9 cellular contexts compared by ENCODE assay signal in genomic region chr13:95834134-95834765, GRCh38.
A peak's percentile ranks its signal among the peaks of the same experiment; 100 is the strongest.
DNase-seq lines count a peak whose midpoint lies in the region; ATAC-seq and TF ChIP-seq lines count a peak whose summit lies in the region.
"Had no signal": no experiment of that assay in that cellular context is flagged by ENCODE, and none has a peak within 500 bp of the region (broad histone marks: within the 10 kb centered on the region; RNA-seq: fewer than 3 reads in every experiment).

No MANE protein-coding gene starts in this region.

- H3K36me3 Mint-ChIP-seq in immature natural killer cell = no peaks in the 10 kb centered on the region

- no peak overlapping the region for H3K4me3 Mint-ChIP-seq in immature natural killer cell

- H3K27ac ChIP-seq in brain microvascular endothelial cell = no peak overlapping the region
- H3K27ac ChIP-seq: BLaER1 treated with 17β-estradiol and CSF1 and Interleukin-3, amounts not matched to agents 10 nM and 100 nM had no signal

- TF ChIP-seq CTCF in brain microvascular endothelial cell (IDR thresholded peaks at IDR 0.05; ENCODE audit: low read depth, low read length, missing control alignments) = peak; percentile 90

- in situ Hi-C loops in brain microvascular endothelial cell (cut with HindIII; ENCODE audit: low pct_ligation_motif_present, low sequenced_read_pairs) = no loop called here

- peak; percentile 67 to 78 for DNase-seq in NCI-H2081 (lab: John Stamatoyannopoulos, UW)
- no peak for DNase-seq in NCI-H2081 treated with DMSO at 0.1 percent for 48 hours (lab: John Stamatoyannopoulos, UW)
- peak; percentile 68 for DNase-seq in NCI-H1694 (lab: John Stamatoyannopoulos, UW)
- peak; percentile 67 for DNase-seq in UCSD-AML1 (lab: John Stamatoyannopoulos, UW; ENCODE audit: unreplicated experiment)
- peak; percentile 49 for DNase-seq in brain microvascular endothelial cell
- DNase-seq in immature natural killer cell = peak; percentile 52 to 63 (median 61)
- DNase-seq in stimulated activated CD4-positive, alpha-beta T cell treated with anti-CD3 and anti-CD28 coated beads, Interleukin-15, amount 100 ng/mL, for 1 hour (ENCODE audit: low read depth in 1 of 2, low spot score in 1 of 2) = peak; percentile 17 to 44

- H3K4me1 Mint-ChIP-seq in immature natural killer cell = no peaks in the 10 kb centered on the region

- no peaks in the 10 kb centered on the region for H3K27me3 ChIP-seq in brain microvascular endothelial cell (replicated peaks)
- H3K27me3 ChIP-seq: BLaER1 treated with 17β-estradiol and CSF1 and Interleukin-3, amounts not matched to agents 10 nM and 100 nM had no signal

- H3K4me3 ChIP-seq in brain microvascular endothelial cell (ENCODE audit: low read depth, low read length) = no peak overlapping the region
- H3K4me3 ChIP-seq: BLaER1 treated with 17β-estradiol and CSF1 and Interleukin-3, amounts not matched to agents 10 nM and 100 nM had no signal

- peaks cover 0 to 6% (median 0%) of the 10 kb centered on the region in 6 donors for H3K9me3 Mint-ChIP-seq in immature natural killer cell

- no peaks in the 10 kb centered on the region for H3K36me3 ChIP-seq in brain microvascular endothelial cell (replicated peaks)
- H3K36me3 ChIP-seq: BLaER1 treated with 17β-estradiol and CSF1 and Interleukin-3, amounts not matched to agents 10 nM and 100 nM had no signal

- H3K27ac Mint-ChIP-seq in immature natural killer cell = no peak overlapping the region

- peaks cover 0 to 3% (median 2%) of the 10 kb centered on the region in 3 donors for H3K27me3 Mint-ChIP-seq in immature natural killer cell (ENCODE audit: low read depth in 3 of 3)

- peak; percentile 96 for ATAC-seq in HG02759 (IDR thresholded peaks at IDR 0.05; ENCODE audit: unreplicated experiment)
